In the genomic region with DNA sequence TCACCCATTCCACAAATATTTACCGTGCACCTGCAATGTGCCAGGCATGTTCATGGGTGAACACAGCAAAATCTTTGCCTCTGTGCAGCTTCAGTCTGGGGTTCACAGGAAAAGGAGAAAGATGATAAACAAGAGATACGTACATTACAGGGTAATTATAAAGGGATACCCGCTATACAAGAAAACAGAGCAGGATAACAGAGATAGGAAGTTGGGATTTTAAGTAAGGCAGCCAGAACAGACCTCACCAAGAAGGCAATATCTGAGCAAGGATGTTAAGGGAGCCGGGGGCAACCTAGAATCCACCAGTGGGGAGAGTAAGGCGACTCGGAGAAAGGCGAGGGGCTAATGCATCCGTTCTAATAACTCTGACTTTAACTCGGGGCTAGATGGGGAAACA, we compare ENCODE assay signal across 8 cellular contexts. TPM values are rescaled to one million over a fixed set of nuclear protein-coding genes. Genes with fewer than 3 reads are reported as not detected.
A peak's percentile ranks its signal among the peaks of the same experiment; 100 is the strongest.
DNase-seq lines count a peak whose midpoint lies in the region; ATAC-seq and TF ChIP-seq lines count a peak whose summit lies in the region.

No MANE protein-coding gene starts in this region.

- H3K27ac ChIP-seq in left lung (peak overlapping the region; percentile 81 to 100), transverse colon (peak overlapping the region; percentile 84 to 100 (median 98))

- H3K4me3 ChIP-seq in adipocyte (ENCODE audit: low read length): peak overlapping the region; percentile 86
- H3K4me3 ChIP-seq in left lung: peak overlapping the region; percentile 45 to 95
- peak overlapping the region; percentile 8 to 100 (median 70) for H3K4me3 ChIP-seq in transverse colon

- WGBS in transverse colon (ENCODE audit: low coverage in 1 of 2), 2 donors: 0 to 4% methylated on average over 8 to 9 of the region's 9 CpGs

- ATAC-seq in GM18502 (IDR thresholded peaks at IDR 0.05; ENCODE audit: poor library complexity, unreplicated experiment): peak; percentile 0
- peak; percentile 2 for ATAC-seq in HG03159 (IDR thresholded peaks at IDR 0.05; ENCODE audit: unreplicated experiment)
- no peak for ATAC-seq in left lung

- in situ Hi-C loops in transverse colon (cut with MboI; ENCODE audit: low pct_ligation_motif_present in 1 of 4, low pct_unique_long_range_greater_than_20kb in 1 of 4, low sequenced_read_pairs in 3 of 4): no loop called here

- no peak for TF ChIP-seq EP300 in transverse colon (IDR thresholded peaks at IDR 0.05; ENCODE audit: low read depth)

- no peak for TF ChIP-seq POLR2A in transverse colon (IDR thresholded peaks at IDR 0.05)

- DNase-seq in adipocyte (ENCODE audit: low read depth) (no peak), left lung (no peak), transverse colon (peak; percentile 12), GM10266 (ENCODE audit: extremely low spot score) (no peak), NCI-H524 treated with DMSO at 0.1 percent for 48 hours (lab: John Stamatoyannopoulos, UW) (no peak), SKM-1 treated with dmso at 0.1 percent for 144 hours (lab: John Stamatoyannopoulos, UW; ENCODE audit: unreplicated experiment) (no peak)

- no peaks in the 10 kb centered on the region for H3K36me3 ChIP-seq in adipocyte (ENCODE audit: control insufficient read depth, insufficient read depth, low read length, severe bottlenecking)
- H3K36me3 ChIP-seq in left lung: no peaks in the 10 kb centered on the region
- H3K36me3 ChIP-seq in transverse colon: no peaks in the 10 kb centered on the region

- TF ChIP-seq CTCF in left lung (IDR thresholded peaks at IDR 0.05) (no peak), transverse colon (IDR thresholded peaks at IDR 0.05) (no peak), GM10266 (IDR thresholded peaks at IDR 0.05; ENCODE audit: control insufficient read depth, insufficient read depth, low read depth, missing control alignments) (no peak)

- H3K9me3 ChIP-seq in adipocyte (ENCODE audit: control insufficient read depth, low read length) (no peaks in the 10 kb centered on the region), left lung (no peaks in the 10 kb centered on the region), transverse colon (no peaks in the 10 kb centered on the region)

- no peaks in the 10 kb centered on the region for H3K27me3 ChIP-seq in adipocyte (replicated peaks; ENCODE audit: control insufficient read depth, insufficient read depth, low read length)
- H3K27me3 ChIP-seq in left lung: no peaks in the 10 kb centered on the region
- H3K27me3 ChIP-seq in transverse colon: no peaks in the 10 kb centered on the region

- peak overlapping the region; percentile 92 for H3K9ac ChIP-seq in adipocyte (ENCODE audit: low read length)

- H3K4me1 ChIP-seq in adipocyte (ENCODE audit: control insufficient read depth, insufficient read depth, low read length) (peaks cover 26% of the 10 kb centered on the region), left lung (peaks cover 8 to 53% of the 10 kb centered on the region in 2 donors), transverse colon (peaks cover 3 to 34% (median 32%) of the 10 kb centered on the region in 4 donors)

- intact Hi-C loops in left lung (cut with DNase I) (no loop called here), transverse colon (cut with DNase I; ENCODE audit: low total_unique reads) (no loop called here)

RNA-seq across cellular contexts. Expression of a gene that starts 0.8 kb away (rescaled TPM):
- 100 to 1,000 TPM; 108 to 142 TPM for total RNA-seq in left lung
- total RNA-seq in transverse colon: 10 to 100 TPM; 41.8 to 75.2 (median 54.9) TPM
